In genomic region chr6:148907573-148907972, GRCh38 we compare ENCODE assay signal across 34 cellular contexts.
A peak's percentile ranks its signal among the peaks of the same experiment; 100 is the strongest.
DNase-seq lines count a peak whose midpoint lies in the region; ATAC-seq, FAIRE-seq and TF ChIP-seq lines count a peak whose summit lies in the region.
"Had no signal": no experiment of that assay in that cellular context is flagged by ENCODE, and none has a peak within 500 bp of the region (broad histone marks: within the 10 kb centered on the region; RNA-seq: fewer than 3 reads in every experiment).

No MANE protein-coding gene starts in this region.

- intact Hi-C loops in vagina (cut with DNase I): no loop called here

- H3K27me3 Mint-ChIP-seq in activated naive CD8-positive, alpha-beta T cell treated with anti-CD3 and anti-CD28 coated beads, Interleukin-2, amount 50 U/mL, for 24 hours: peaks cover 2% of the 10 kb centered on the region
- H3K27me3 Mint-ChIP-seq: B cell had no signal

- H3K4me1 Mint-ChIP-seq in activated naive CD8-positive, alpha-beta T cell treated with anti-CD3 and anti-CD28 coated beads, Interleukin-2, amount 50 U/mL, for 24 hours: no peaks in the 10 kb centered on the region
- H3K4me1 Mint-ChIP-seq: activated CD4-positive, alpha-beta T cell treated with anti-CD3 and anti-CD28 coated beads, Interleukin-2, amount 10 ng/mL, durations not matched to agents 7 days and 5 days; activated naive CD8-positive, alpha-beta T cell treated with anti-CD3 and anti-CD28 coated beads, Interleukin-2, amount 10 ng/mL, durations not matched to agents 7 days and 5 days had no signal

- DNase-seq in GM10248 (ENCODE audit: extremely low spot score) (peak; percentile 26), vagina (ENCODE audit: extremely low spot score in 2 of 2) (no peak), NCI-H774 (lab: John Stamatoyannopoulos, UW) (no peak), HTR-8/SVneo (ENCODE audit: insufficient read length, low spot score) (no peak)
- no peak for DNase-seq in activated naive CD8-positive, alpha-beta T cell treated with anti-CD3 and anti-CD28 coated beads, Interleukin-2, amount 50 U/mL, for 24 hours
- DNase-seq: activated CD4-positive, alpha-beta T cell treated with anti-CD3 and anti-CD28 coated beads, Interleukin-2, amount 10 ng/mL, durations not matched to agents 7 days and 5 days; activated effector memory CD4-positive, alpha-beta T cell treated with anti-CD3 and anti-CD28 coated beads, Interleukin-2, amount 50 U/mL, for 16 hours; activated naive CD8-positive, alpha-beta T cell treated with anti-CD3 and anti-CD28 coated beads, Interleukin-2, amount 10 ng/mL, durations not matched to agents 7 days and 5 days; CD8-positive, alpha-beta T cell; colonic mucosa; DMS153; effector CD4-positive, alpha-beta T cell; hypothalamus; left cardiac atrium; mucosa of descending colon; NCI-H1092; NCI-H1694 treated with DMSO at 0.1 percent for 48 hours; NCI-H2171; psoas muscle; T-helper 9 cell; tibial artery; WERI-Rb-1 had no signal

- H3K9me3 Mint-ChIP-seq in activated naive CD8-positive, alpha-beta T cell treated with anti-CD3 and anti-CD28 coated beads, Interleukin-2, amount 50 U/mL, for 24 hours: no peaks in the 10 kb centered on the region
- H3K9me3 Mint-ChIP-seq: activated CD4-positive, alpha-beta T cell treated with anti-CD3 and anti-CD28 coated beads, Interleukin-2, amount 10 ng/mL, durations not matched to agents 7 days and 5 days; activated naive CD8-positive, alpha-beta T cell treated with anti-CD3 and anti-CD28 coated beads, Interleukin-2, amount 10 ng/mL, durations not matched to agents 7 days and 5 days; CD8-positive, alpha-beta T cell; nephron had no signal

- no peaks in the 10 kb centered on the region for H3K9me3 ChIP-seq in vagina
- H3K9me3 ChIP-seq: A549, ascending aorta, colonic mucosa, gastroesophageal sphincter, mucosa of descending colon, psoas muscle, SJSA1, tibial artery had no signal

- TF ChIP-seq POLR2A in vagina (IDR thresholded peaks at IDR 0.05): no peak

- H3K36me3 ChIP-seq in vagina: no peaks in the 10 kb centered on the region
- H3K36me3 ChIP-seq: ascending aorta, colonic mucosa, gastroesophageal sphincter, SJSA1, tibial artery, WERI-Rb-1 had no signal

- no peak for FAIRE-seq in HTR-8/SVneo (lab: Jason Lieb, UNC)
- FAIRE-seq: A549 had no signal

- H3K4me1 ChIP-seq in vagina: peaks cover 26% of the 10 kb centered on the region
- H3K4me1 ChIP-seq: A549, ascending aorta, colonic mucosa, gastroesophageal sphincter, SJSA1, tibial artery had no signal

- no peaks in the 10 kb centered on the region for H3K27me3 ChIP-seq in vagina
- H3K27me3 ChIP-seq: ascending aorta, colonic mucosa, gastroesophageal sphincter, SJSA1, tibial artery had no signal

- CTCF ChIA-PET in GM10248 (lab: Yijun Ruan, JAX): no interaction called here

- H3K4me3 Mint-ChIP-seq in activated naive CD8-positive, alpha-beta T cell treated with anti-CD3 and anti-CD28 coated beads, Interleukin-2, amount 50 U/mL, for 24 hours: no peak overlapping the region
- H3K4me3 Mint-ChIP-seq: activated CD4-positive, alpha-beta T cell treated with anti-CD3 and anti-CD28 coated beads, Interleukin-2, amount 10 ng/mL, durations not matched to agents 7 days and 5 days; activated naive CD8-positive, alpha-beta T cell treated with anti-CD3 and anti-CD28 coated beads, Interleukin-2, amount 10 ng/mL, durations not matched to agents 7 days and 5 days; B cell; CD8-positive, alpha-beta T cell; nephron had no signal

- POLR2A ChIA-PET in GM10248 (lab: Yijun Ruan, JAX): interaction anchor here (0.6 to 0.7 kb wide), 3 partner anchors 217 to 686 kb away, joined by 3 to 5 read pairs (median 5); no protein-coding TSS in a partner anchor

- no peaks in the 10 kb centered on the region for H3K36me3 Mint-ChIP-seq in activated naive CD8-positive, alpha-beta T cell treated with anti-CD3 and anti-CD28 coated beads, Interleukin-2, amount 50 U/mL, for 24 hours (ENCODE audit: low read depth)
- H3K36me3 Mint-ChIP-seq: activated naive CD8-positive, alpha-beta T cell treated with anti-CD3 and anti-CD28 coated beads, Interleukin-2, amount 10 ng/mL, durations not matched to agents 7 days and 5 days; CD8-positive, alpha-beta T cell had no signal

- peak; percentile 63 for ATAC-seq in GM18508 (IDR thresholded peaks at IDR 0.05; ENCODE audit: insufficient read depth, unreplicated experiment)
- peak; percentile 80 for ATAC-seq in HG02588 (IDR thresholded peaks at IDR 0.05; ENCODE audit: unreplicated experiment)
- peak; percentile 70 for ATAC-seq in HG03565 (IDR thresholded peaks at IDR 0.05; ENCODE audit: unreplicated experiment)
- ATAC-seq in activated naive CD8-positive, alpha-beta T cell treated with anti-CD3 and anti-CD28 coated beads, Interleukin-2, amount 50 U/mL, for 24 hours: no peak
- ATAC-seq: A549; CD8-positive, alpha-beta T cell; gastroesophageal sphincter; left cardiac atrium; mucosa of descending colon; psoas muscle; sciatic nerve had no signal

- no peak overlapping the region for H3K27ac Mint-ChIP-seq in activated naive CD8-positive, alpha-beta T cell treated with anti-CD3 and anti-CD28 coated beads, Interleukin-2, amount 50 U/mL, for 24 hours
- H3K27ac Mint-ChIP-seq: activated CD4-positive, alpha-beta T cell treated with anti-CD3 and anti-CD28 coated beads, Interleukin-2, amount 10 ng/mL, durations not matched to agents 7 days and 5 days; activated naive CD8-positive, alpha-beta T cell treated with anti-CD3 and anti-CD28 coated beads, Interleukin-2, amount 10 ng/mL, durations not matched to agents 7 days and 5 days; B cell; CD8-positive, alpha-beta T cell; nephron had no signal

- no peak overlapping the region for H3K4me3 ChIP-seq in vagina
- H3K4me3 ChIP-seq: A549, ascending aorta, colonic mucosa, gastroesophageal sphincter, lung, mucosa of descending colon, psoas muscle, SJSA1, tibial artery had no signal

- TF ChIP-seq CTCF in GM10248 (IDR thresholded peaks at IDR 0.05; ENCODE audit: control extremely low read depth, extremely low read depth, low read depth, missing control alignments) (no peak), vagina (IDR thresholded peaks at IDR 0.05) (no peak)

- no peak overlapping the region for H3K27ac ChIP-seq in vagina
- H3K27ac ChIP-seq: A549, ascending aorta, colonic mucosa, gastroesophageal sphincter, psoas muscle, RWPE1, SJSA1, tibial artery, WERI-Rb-1 had no signal
